In genomic region chr2:187542123-187542522, GRCh38 we compare ENCODE assay signal across 12 cellular contexts. TPM values are rescaled to one million over a fixed set of nuclear protein-coding genes. Genes with fewer than 3 reads are reported as not detected.
DNase-seq lines count a peak whose midpoint lies in the region; ATAC-seq and TF ChIP-seq lines count a peak whose summit lies in the region.
"Had no signal": no experiment of that assay in that cellular context is flagged by ENCODE, and none has a peak within 500 bp of the region (broad histone marks: within the 10 kb centered on the region; RNA-seq: fewer than 3 reads in every experiment).

No MANE protein-coding gene starts in this region.

- H3F3A ChIP-seq in neural progenitor cell (ENCODE audit: low read depth) = no peaks in the 10 kb centered on the region

- H3K4me1 Mint-ChIP-seq in endothelial cell (ENCODE audit: unreplicated experiment) (peaks cover 40% of the 10 kb centered on the region), neural progenitor cell (peaks cover 18% of the 10 kb centered on the region)
- H3K4me1 Mint-ChIP-seq in activated T-cell treated with anti-CD3 and anti-CD28 coated beads, Interleukin-2, amount 50 U/mL, for 24 hours (ENCODE audit: low read depth) = no peaks in the 10 kb centered on the region
- no peaks in the 10 kb centered on the region for H3K4me1 Mint-ChIP-seq in natural killer cell treated with Interleukin-12 subunit alpha and Interleukin-12 subunit beta and Interleukin-15 and Interleukin-18, amount 100 ng/mL, for 72 hours (ENCODE audit: low read depth in 2 of 2)

- TF ChIP-seq POLR2A in vagina (IDR thresholded peaks at IDR 0.05) = no peak

- H3K36me3 ChIP-seq in neural progenitor cell (no peaks in the 10 kb centered on the region), vagina (no peaks in the 10 kb centered on the region)

- H3K9me3 ChIP-seq in right cardiac atrium (ENCODE audit: control insufficient read depth, low read length) (no peaks in the 10 kb centered on the region), neural progenitor cell (ENCODE audit: low read depth) (no peaks in the 10 kb centered on the region), vagina (no peaks in the 10 kb centered on the region)

- H3K9ac ChIP-seq in neural progenitor cell = no peak overlapping the region

- H3K4me2 ChIP-seq in neural progenitor cell = no peak overlapping the region

- H3K36me3 Mint-ChIP-seq in endothelial cell (ENCODE audit: low read depth, unreplicated experiment) (peaks cover 55% of the 10 kb centered on the region), neural progenitor cell (peaks cover 12% of the 10 kb centered on the region)
- H3K36me3 Mint-ChIP-seq in activated T-cell treated with anti-CD3 and anti-CD28 coated beads, Interleukin-2, amount 50 U/mL, for 24 hours (ENCODE audit: low read depth) = no peaks in the 10 kb centered on the region
- peaks cover 5% of the 10 kb centered on the region for H3K36me3 Mint-ChIP-seq in natural killer cell treated with Interleukin-12 subunit alpha and Interleukin-12 subunit beta and Interleukin-15 and Interleukin-18, amount 100 ng/mL, for 72 hours

- H3K27ac ChIP-seq in right cardiac atrium (ENCODE audit: low read length) (peak overlapping the region; percentile 68), neural progenitor cell (no peak overlapping the region), vagina (peak overlapping the region; percentile 79)

- H4K20me1 ChIP-seq in neural progenitor cell (ENCODE audit: low read depth) = no peaks in the 10 kb centered on the region

- H3K4me3 ChIP-seq in right cardiac atrium (ENCODE audit: low read length) = no peak overlapping the region
- H3K4me3 ChIP-seq in neural progenitor cell = no peak overlapping the region
- H3K4me3 ChIP-seq in vagina = no peak overlapping the region

- H3K27ac Mint-ChIP-seq in endothelial cell (ENCODE audit: unreplicated experiment) = peak overlapping the region; percentile 26
- no peak overlapping the region for H3K27ac Mint-ChIP-seq in neural progenitor cell
- no peak overlapping the region for H3K27ac Mint-ChIP-seq in activated T-cell treated with anti-CD3 and anti-CD28 coated beads, Interleukin-2, amount 50 U/mL, for 24 hours
- no peak overlapping the region for H3K27ac Mint-ChIP-seq in natural killer cell treated with Interleukin-12 subunit alpha and Interleukin-12 subunit beta and Interleukin-15 and Interleukin-18, amount 100 ng/mL, for 72 hours

- H3K4me1 ChIP-seq in right cardiac atrium (ENCODE audit: control insufficient read depth, insufficient read depth, low read length) = peaks cover 1% of the 10 kb centered on the region
- peaks cover 9% of the 10 kb centered on the region for H3K4me1 ChIP-seq in neural progenitor cell
- peaks cover 23% of the 10 kb centered on the region for H3K4me1 ChIP-seq in vagina

- 74% methylated on average over 2 of the region's 2 CpGs for WGBS in right cardiac atrium

- H3K9me3 Mint-ChIP-seq in endothelial cell (ENCODE audit: unreplicated experiment) (no peaks in the 10 kb centered on the region), neural progenitor cell (peaks cover 6% of the 10 kb centered on the region)
- peaks cover 2% of the 10 kb centered on the region for H3K9me3 Mint-ChIP-seq in activated T-cell treated with anti-CD3 and anti-CD28 coated beads, Interleukin-2, amount 50 U/mL, for 24 hours
- no peaks in the 10 kb centered on the region for H3K9me3 Mint-ChIP-seq in natural killer cell treated with Interleukin-12 subunit alpha and Interleukin-12 subunit beta and Interleukin-15 and Interleukin-18, amount 100 ng/mL, for 72 hours

- peak overlapping the region; percentile 80 for H2AFZ ChIP-seq in neural progenitor cell (replicated peaks)

- H3K79me2 ChIP-seq in neural progenitor cell (ENCODE audit: low read depth) = no peaks in the 10 kb centered on the region

- no peaks in the 10 kb centered on the region for H3K27me3 ChIP-seq in right cardiac atrium (ENCODE audit: control insufficient read depth, insufficient read depth)
- H3K27me3 ChIP-seq in neural progenitor cell = no peaks in the 10 kb centered on the region
- no peaks in the 10 kb centered on the region for H3K27me3 ChIP-seq in vagina

- ATAC-seq in right cardiac atrium = no peak
- ATAC-seq in Right ventricle myocardium superior (ENCODE audit: poor library complexity) = no peak
- no peak for ATAC-seq in natural killer cell treated with Interleukin-12 subunit alpha and Interleukin-12 subunit beta and Interleukin-15 and Interleukin-18, amount 100 ng/mL, for 72 hours

- H3K27me3 Mint-ChIP-seq in endothelial cell (ENCODE audit: unreplicated experiment) (peaks cover 2% of the 10 kb centered on the region), neural progenitor cell (ENCODE audit: insufficient read depth, low read depth) (no peaks in the 10 kb centered on the region)
- H3K27me3 Mint-ChIP-seq in activated T-cell treated with anti-CD3 and anti-CD28 coated beads, Interleukin-2, amount 50 U/mL, for 24 hours = peaks cover 2% of the 10 kb centered on the region
- H3K27me3 Mint-ChIP-seq in natural killer cell treated with Interleukin-12 subunit alpha and Interleukin-12 subunit beta and Interleukin-15 and Interleukin-18, amount 100 ng/mL, for 72 hours = no peaks in the 10 kb centered on the region

- intact Hi-C loops in right cardiac atrium (cut with DNase I) (no loop called here), Right ventricle myocardium superior (cut with DNase I) (no loop called here), vagina (cut with DNase I) (no loop called here)

- DNase-seq in right cardiac atrium (no peak), Right ventricle myocardium superior (no peak), endothelial cell (ENCODE audit: low spot score) (no peak), neural progenitor cell (ENCODE audit: low spot score) (no peak), vagina (ENCODE audit: extremely low spot score in 2 of 2) (no peak), SIG-M5 (lab: John Stamatoyannopoulos, UW) (no peak)
- no peak for DNase-seq in activated T-cell treated with anti-CD3 and anti-CD28 coated beads, Interleukin-2, amount 50 U/mL, for 24 hours
- DNase-seq in natural killer cell treated with Interleukin-12 subunit alpha and Interleukin-12 subunit beta and Interleukin-15 and Interleukin-18, amount 100 ng/mL, for 72 hours (ENCODE audit: low spot score) = no peak
- DNase-seq: activated naive CD4-positive, alpha-beta T cell treated with anti-CD3 and anti-CD28 coated beads, Interleukin-2, amount 50 U/mL, for 16 hours; effector CD8-positive, alpha-beta T cell; hypothalamus; NCI-H2227 treated with DMSO at 0.1 percent for 48 hours had no signal

- H3K4me3 Mint-ChIP-seq in endothelial cell (ENCODE audit: unreplicated experiment) = peak overlapping the region; percentile 66
- H3K4me3 Mint-ChIP-seq in neural progenitor cell = no peak overlapping the region
- no peak overlapping the region for H3K4me3 Mint-ChIP-seq in activated T-cell treated with anti-CD3 and anti-CD28 coated beads, Interleukin-2, amount 50 U/mL, for 24 hours
- no peak overlapping the region for H3K4me3 Mint-ChIP-seq in natural killer cell treated with Interleukin-12 subunit alpha and Interleukin-12 subunit beta and Interleukin-15 and Interleukin-18, amount 100 ng/mL, for 72 hours

- TF ChIP-seq CTCF in endothelial cell (IDR thresholded peaks at IDR 0.05; ENCODE audit: unreplicated experiment) (no peak), neural progenitor cell (IDR thresholded peaks at IDR 0.05) (no peak), vagina (IDR thresholded peaks at IDR 0.05) (no peak)

RNA-seq across cellular contexts. Expression of gene TFPI, which starts 12.1 kb away (rescaled TPM):
- total RNA-seq in right cardiac atrium (10 to 100 TPM; 39.1 to 62.7 (median 52.3) TPM), Right ventricle myocardium superior (24.3 TPM), endothelial cell (ENCODE audit: unreplicated experiment) (735 TPM), neural progenitor cell (ENCODE audit: low replicate concordance) (12.9 and 16.6 TPM in 2 replicates), vagina (68.8 TPM)
- 27.1 TPM for polyA plus RNA-seq in right cardiac atrium
- 1 to 10 TPM in 1 of 2 donors, under 1 TPM in 1; 0.56 to 1.9 TPM for total RNA-seq in natural killer cell treated with Interleukin-12 subunit alpha and Interleukin-12 subunit beta and Interleukin-15 and Interleukin-18, amount 100 ng/mL, for 72 hours

Comparison
In these comparisons a context has a peak if more than half of its experiments do, and no peak if none do; other contexts are left out.
1. RNA of gene TFPI, which starts 12.1 kb away (total RNA-seq): 735 TPM in endothelial cell (single experiment); 68.8 TPM in vagina (single experiment), 39.1 to 62.7 TPM in right cardiac atrium, 24.3 TPM in Right ventricle myocardium superior (single experiment), 12.9 to 16.6 TPM in neural progenitor cell and 0.56 to 1.9 TPM in natural killer cell treated with Interleukin-12 subunit alpha and Interleukin-12 subunit beta and Interleukin-15 and Interleukin-18, amount 100 ng/mL, for 72 hours; every median in the first group is over 10 times any median in the second.